ENCODE assay signal across 9 cellular contexts in genomic region chr19:14116918-14117578, GRCh38. TPM values are rescaled to one million over a fixed set of nuclear protein-coding genes. Genes with fewer than 3 reads are reported as not detected.
DNase-seq lines count a peak whose midpoint lies in the region; ATAC-seq, FAIRE-seq and TF ChIP-seq lines count a peak whose summit lies in the region.
"Had no signal": no experiment of that assay in that cellular context is flagged by ENCODE, and none has a peak within 500 bp of the region (broad histone marks: within the 10 kb centered on the region; RNA-seq: fewer than 3 reads in every experiment).

No MANE protein-coding gene starts in this region.

- ATAC-seq in HG02943 (IDR thresholded peaks at IDR 0.05; ENCODE audit: low read depth, unreplicated experiment) (peak; percentile 3), pancreas (no peak), GM19351 (IDR thresholded peaks at IDR 0.05; ENCODE audit: unreplicated experiment) (no peak)

- POLR2A ChIA-PET in activated CD4-positive, alpha-beta T cell treated with anti-CD3 and anti-CD28 coated beads, Interleukin-2, amount 10 ng/mL, durations not matched to agents 7 days and 5 days (lab: Charles Lee), result interaction anchor here (0.5 to 0.7 kb wide), 3 partner anchors 10 to 60 kb away, joined by 3 read pairs; no protein-coding TSS in a partner anchor

- H3K4me1 Mint-ChIP-seq in activated CD4-positive, alpha-beta T cell treated with anti-CD3 and anti-CD28 coated beads, Interleukin-2, amount 10 ng/mL, durations not matched to agents 7 days and 5 days, result peaks cover 55% of the 10 kb centered on the region

- H3K27ac Mint-ChIP-seq in activated CD4-positive, alpha-beta T cell treated with anti-CD3 and anti-CD28 coated beads, Interleukin-2, amount 10 ng/mL, durations not matched to agents 7 days and 5 days, result peak overlapping the region; percentile 69

- H3K27ac ChIP-seq in pancreas, result no peak overlapping the region

- CTCF ChIA-PET in activated CD4-positive, alpha-beta T cell treated with anti-CD3 and anti-CD28 coated beads, Interleukin-2, amount 10 ng/mL, durations not matched to agents 7 days and 5 days (lab: Charles Lee), result interaction anchor here (3.3 kb wide), 1 partner anchor 19 kb away, joined by 17 read pairs; the partner anchor contains the start of gene ASF1B

- no peak for TF ChIP-seq CTCF in fibroblast of the aortic adventitia (IDR thresholded peaks at IDR 0.05; ENCODE audit: insufficient read depth, low read length)
- TF ChIP-seq CTCF in pancreas (IDR thresholded peaks at IDR 0.05), result no peak

- H3K27me3 Mint-ChIP-seq in activated CD4-positive, alpha-beta T cell treated with anti-CD3 and anti-CD28 coated beads, Interleukin-2, amount 10 ng/mL, durations not matched to agents 7 days and 5 days, result no peaks in the 10 kb centered on the region

- peaks cover 7% of the 10 kb centered on the region for H3K36me3 Mint-ChIP-seq in activated CD4-positive, alpha-beta T cell treated with anti-CD3 and anti-CD28 coated beads, Interleukin-2, amount 10 ng/mL, durations not matched to agents 7 days and 5 days (ENCODE audit: low read depth)

- H3K4me3 Mint-ChIP-seq in activated CD4-positive, alpha-beta T cell treated with anti-CD3 and anti-CD28 coated beads, Interleukin-2, amount 10 ng/mL, durations not matched to agents 7 days and 5 days, result peak overlapping the region; percentile 85

- WGBS in pancreas, 2 donors, result 1% methylated on average over 11 to 33 of the region's 33 CpGs

- H3K9me3 Mint-ChIP-seq in activated CD4-positive, alpha-beta T cell treated with anti-CD3 and anti-CD28 coated beads, Interleukin-2, amount 10 ng/mL, durations not matched to agents 7 days and 5 days, result no peaks in the 10 kb centered on the region

- H3K4me1 ChIP-seq in ES-I3 (ENCODE audit: insufficient read depth, low read length) (peaks cover 16% of the 10 kb centered on the region), pancreas (peaks cover 25 to 43% (median 25%) of the 10 kb centered on the region in 3 donors)

- DNase-seq in activated CD4-positive, alpha-beta T cell treated with anti-CD3 and anti-CD28 coated beads, Interleukin-2, amount 10 ng/mL, durations not matched to agents 7 days and 5 days, result peak; percentile 18
- DNase-seq in fibroblast of the aortic adventitia (ENCODE audit: low read depth) (no peak), pancreas (peak; percentile 47 to 85 (median 62)), NCI-H2107 treated with DMSO at 0.1 percent for 48 hours (lab: John Stamatoyannopoulos, UW; ENCODE audit: unreplicated experiment) (no peak), Ammon's horn (ENCODE audit: low spot score) (no peak)

- H3K27me3 ChIP-seq in pancreas, result no peaks in the 10 kb centered on the region

- H3K9me3 ChIP-seq in ES-I3 (ENCODE audit: control insufficient read depth, insufficient read depth, low read length) (no peaks in the 10 kb centered on the region), pancreas (no peaks in the 10 kb centered on the region)

- H3K9ac ChIP-seq in ES-I3 (ENCODE audit: low read depth, low read length), result peak overlapping the region; percentile 61

- intact Hi-C loops in pancreas (cut with DNase I), result no loop called here

- no peak for FAIRE-seq in pancreas (lab: Jason Lieb, UNC)

- no peaks in the 10 kb centered on the region for H3K36me3 ChIP-seq in ES-I3 (ENCODE audit: insufficient read depth, low read length)
- no peaks in the 10 kb centered on the region for H3K36me3 ChIP-seq in pancreas

- peak overlapping the region; percentile 86 for H3K4me3 ChIP-seq in fibroblast of the aortic adventitia (ENCODE audit: low read depth, low read length)
- peak overlapping the region; percentile 79 to 92 (median 86) for H3K4me3 ChIP-seq in pancreas

RNA-seq across cellular contexts. Expression of gene PRKACA, which starts 0.5 kb away (rescaled TPM):
- total RNA-seq in activated CD4-positive, alpha-beta T cell treated with anti-CD3 and anti-CD28 coated beads, Interleukin-2, amount 10 ng/mL, durations not matched to agents 7 days and 5 days, result 10 to 100 TPM; 50.6 to 56.8 TPM
- total RNA-seq in fibroblast of the aortic adventitia (ENCODE audit: low replicate concordance) (13.8 and 44.0 TPM in 2 replicates), pancreas (10 to 100 TPM; 25.3 to 42.9 (median 35.5) TPM)
- 10 to 100 TPM; 27.5 to 28.2 TPM for polyA plus RNA-seq in pancreas

RNA-seq across cellular contexts. Expression of gene ASF1B, which starts 19.3 kb away (rescaled TPM):
- total RNA-seq in activated CD4-positive, alpha-beta T cell treated with anti-CD3 and anti-CD28 coated beads, Interleukin-2, amount 10 ng/mL, durations not matched to agents 7 days and 5 days, result 100 to 1,000 TPM; 119 to 131 TPM
- total RNA-seq in fibroblast of the aortic adventitia (ENCODE audit: low replicate concordance) (1.7 and 32.3 TPM in 2 replicates), pancreas (1 to 10 TPM in 2 of 6 donors, under 1 TPM in 4; 0.14 to 1.1 (median 0.41) TPM)
- under 1 TPM; 0.30 to 0.70 TPM for polyA plus RNA-seq in pancreas

RNA-seq across cellular contexts. Expression of gene SAMD1, which starts 26.5 kb away (rescaled TPM):
- 10 to 100 TPM; 80.7 to 84.5 TPM for total RNA-seq in activated CD4-positive, alpha-beta T cell treated with anti-CD3 and anti-CD28 coated beads, Interleukin-2, amount 10 ng/mL, durations not matched to agents 7 days and 5 days
- 18.5 and 40.4 TPM in 2 replicates for total RNA-seq in fibroblast of the aortic adventitia (ENCODE audit: low replicate concordance)
- total RNA-seq in pancreas, result 10 to 100 TPM in 4 of 6 donors, 1 to 10 TPM in 2; 7.9 to 24.3 (median 15.1) TPM
- polyA plus RNA-seq in pancreas, result 10 to 100 TPM; 17.2 TPM

RNA-seq across cellular contexts. Expression of gene C19orf67, which starts 31.5 kb away (rescaled TPM):
- not detected for total RNA-seq in activated CD4-positive, alpha-beta T cell treated with anti-CD3 and anti-CD28 coated beads, Interleukin-2, amount 10 ng/mL, durations not matched to agents 7 days and 5 days
- total RNA-seq in fibroblast of the aortic adventitia (ENCODE audit: low replicate concordance) (0.27 TPM in 1 of 2 replicates, not detected in the other), pancreas (not detected)
- not detected for polyA plus RNA-seq in pancreas
- total RNA-seq: RPMI7951 had no signal

RNA-seq across cellular contexts. Expression of gene MISP3, which starts 44.5 kb away (rescaled TPM):
- under 1 TPM; 0.67 to 0.69 TPM for total RNA-seq in activated CD4-positive, alpha-beta T cell treated with anti-CD3 and anti-CD28 coated beads, Interleukin-2, amount 10 ng/mL, durations not matched to agents 7 days and 5 days
- total RNA-seq in fibroblast of the aortic adventitia (ENCODE audit: low replicate concordance), result 0.72 TPM in 1 of 2 replicates, not detected in the other
- total RNA-seq in pancreas, result 1 to 10 TPM; 6.4 to 9.4 (median 7.4) TPM
- polyA plus RNA-seq in pancreas, result 10 to 100 TPM; 13.3 to 21.4 TPM

Comparison
In these comparisons a context has a peak if more than half of its experiments do, and no peak if none do; other contexts are left out.
1. DNase-seq: peak in activated CD4-positive, alpha-beta T cell treated with anti-CD3 and anti-CD28 coated beads, Interleukin-2, amount 10 ng/mL, durations not matched to agents 7 days and 5 days (single experiment) and pancreas (6 of 6); none in fibroblast of the aortic adventitia (single experiment), NCI-H2107 treated with DMSO at 0.1 percent for 48 hours (single experiment) and Ammon's horn (single experiment).